Comparison of ENCODE assay signal across 2 cellular contexts in the genomic region with DNA sequence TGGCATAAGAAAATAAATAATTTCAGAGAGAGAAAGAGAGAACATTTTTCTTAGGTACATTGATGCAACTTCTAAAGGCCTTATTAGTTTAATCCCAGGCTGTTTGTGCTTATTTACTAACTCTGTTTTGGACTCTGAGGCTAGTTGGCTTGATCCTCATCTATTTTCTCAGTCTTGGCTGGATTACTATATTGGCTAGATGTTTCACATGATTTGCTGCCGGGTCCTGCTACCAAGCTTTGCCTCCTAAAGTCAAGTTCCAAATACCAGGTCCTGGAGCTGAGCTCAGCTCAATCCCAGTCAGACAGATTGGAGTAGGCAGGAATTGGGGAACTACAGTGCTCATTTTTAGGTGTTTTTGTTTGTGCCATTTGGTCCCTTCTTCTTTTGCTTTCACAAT.
TF ChIP-seq lines count a peak whose summit lies in the region.

No MANE protein-coding gene starts in this region.

TF ChIP-seq in IMR-90, 13 proteins besides CTCF, POLR2A, EP300 and RAD21:
- TF ChIP-seq, protein P1, sequence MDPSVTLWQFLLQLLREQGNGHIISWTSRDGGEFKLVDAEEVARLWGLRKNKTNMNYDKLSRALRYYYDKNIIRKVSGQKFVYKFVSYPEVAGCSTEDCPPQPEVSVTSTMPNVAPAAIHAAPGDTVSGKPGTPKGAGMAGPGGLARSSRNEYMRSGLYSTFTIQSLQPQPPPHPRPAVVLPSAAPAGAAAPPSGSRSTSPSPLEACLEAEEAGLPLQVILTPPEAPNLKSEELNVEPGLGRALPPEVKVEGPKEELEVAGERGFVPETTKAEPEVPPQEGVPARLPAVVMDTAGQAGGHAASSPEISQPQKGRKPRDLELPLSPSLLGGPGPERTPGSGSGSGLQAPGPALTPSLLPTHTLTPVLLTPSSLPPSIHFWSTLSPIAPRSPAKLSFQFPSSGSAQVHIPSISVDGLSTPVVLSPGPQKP (IDR thresholded peaks at IDR 0.05; ENCODE audit: borderline replicate concordance, low read depth, low read length) = no peak
- no peak for TF ChIP-seq BHLHE40 (IDR thresholded peaks at IDR 0.05; ENCODE audit: low read depth, low read length)
- no peak for TF ChIP-seq RCOR1 (IDR thresholded peaks at IDR 0.05; ENCODE audit: insufficient replicate concordance, low read length)
- no peak for TF ChIP-seq MAFK (IDR thresholded peaks at IDR 0.05; ENCODE audit: low read depth, low read length)
TF ChIP-seq in IMR-90: peak in this region for 0.

TF ChIP-seq in endothelial cell of umbilical vein, 7 proteins besides CTCF, POLR2A, EP300 and RAD21:
- TF ChIP-seq JUN (IDR thresholded peaks at IDR 0.05; ENCODE audit: borderline replicate concordance, insufficient read depth, insufficient read length, low read depth) (no peak), POLR2AphosphoS5 (IDR thresholded peaks at IDR 0.05; ENCODE audit: insufficient read depth, low read depth, low read length) (no peak), FOS (IDR thresholded peaks at IDR 0.05; ENCODE audit: borderline replicate concordance, insufficient read depth, low read length) (no peak), MYC (IDR thresholded peaks at IDR 0.05; ENCODE audit: low read depth, low read length) (no peak), EZH2 (IDR thresholded peaks at IDR 0.05; ENCODE audit: borderline replicate concordance, low read depth, low read length, severe bottlenecking) (no peak), GATA2 (IDR thresholded peaks at IDR 0.05; ENCODE audit: insufficient read depth, insufficient read length, low read depth, low read length) (no peak)
- TF ChIP-seq, protein P2, sequence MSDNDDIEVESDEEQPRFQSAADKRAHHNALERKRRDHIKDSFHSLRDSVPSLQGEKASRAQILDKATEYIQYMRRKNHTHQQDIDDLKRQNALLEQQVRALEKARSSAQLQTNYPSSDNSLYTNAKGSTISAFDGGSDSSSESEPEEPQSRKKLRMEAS (IDR thresholded peaks at IDR 0.05; ENCODE audit: insufficient read depth, insufficient read length) = no peak
